24 cellular contexts compared by ENCODE assay signal in the genomic region with DNA sequence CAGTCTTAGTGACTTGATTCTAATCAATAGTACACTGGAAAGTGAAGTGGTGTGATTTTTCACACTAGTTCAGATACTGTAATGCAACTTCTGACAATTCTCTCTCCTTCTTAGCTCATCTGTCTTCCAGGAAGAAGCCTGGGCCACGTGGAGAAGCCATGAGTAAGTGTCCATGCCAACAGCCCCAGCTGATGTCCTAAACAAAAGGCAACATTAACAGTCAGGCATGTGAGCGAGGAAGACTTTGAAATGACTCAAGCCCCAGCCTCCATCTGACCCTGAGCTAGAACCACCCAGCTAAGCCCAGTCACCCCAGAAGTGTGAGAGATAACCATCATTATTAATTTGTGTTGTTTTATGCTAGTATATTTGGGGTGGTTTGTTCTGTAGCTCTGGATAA.
DNase-seq lines count a peak whose midpoint lies in the region; ATAC-seq and TF ChIP-seq lines count a peak whose summit lies in the region.
"Had no signal": no experiment of that assay in that cellular context is flagged by ENCODE, and none has a peak within 500 bp of the region (broad histone marks: within the 10 kb centered on the region; RNA-seq: fewer than 3 reads in every experiment).

No MANE protein-coding gene starts in this region.

- no peak overlapping the region for H3K4me2 ChIP-seq in mammary epithelial cell (ENCODE audit: insufficient read depth, low read depth, low read length)

- no peaks in the 10 kb centered on the region for H3K36me3 Mint-ChIP-seq in MCF 10A (ENCODE audit: insufficient read depth, unreplicated experiment)
- H3K36me3 Mint-ChIP-seq in activated CD4-positive, alpha-beta T cell treated with anti-CD3 and anti-CD28 coated beads, Interleukin-2, amount 10 ng/mL, durations not matched to agents 7 days and 5 days (ENCODE audit: low read depth): no peaks in the 10 kb centered on the region
- H3K36me3 Mint-ChIP-seq: CD4-positive, CD25-positive, alpha-beta regulatory T cell had no signal

- no peak for TF ChIP-seq CTCF in MCF 10A (IDR thresholded peaks at IDR 0.05; ENCODE audit: unreplicated experiment)
- TF ChIP-seq CTCF in breast epithelium (IDR thresholded peaks at IDR 0.05): no peak
- no peak for TF ChIP-seq CTCF in mammary epithelial cell (conservative IDR thresholded peaks at IDR 0.05 in 1 of 2, IDR thresholded peaks at IDR 0.05 in 1 of 2; ENCODE audit: extremely low read depth in 1 of 2, insufficient read depth in 1 of 2, low read depth in 1 of 2, low read length in 2 of 2)

- peak; percentile 5 for DNase-seq in MCF 10A (ENCODE audit: unreplicated experiment)
- DNase-seq in breast epithelium (ENCODE audit: low spot score in 2 of 2): no peak
- DNase-seq in mammary epithelial cell: peak; percentile 8
- DNase-seq in iris pigment epithelial cell (ENCODE audit: low read depth): peak; percentile 1
- no peak for DNase-seq in mucosa of gallbladder (ENCODE audit: low spot score)
- DNase-seq in activated naive CD4-positive, alpha-beta T cell treated with anti-CD3 and anti-CD28 coated beads, Interleukin-2, amount 50 U/mL, for 16 hours: no peak
- no peak for DNase-seq in activated CD4-positive, alpha-beta T cell treated with anti-CD3 and anti-CD28 coated beads, Interleukin-2, amount 10 ng/mL, durations not matched to agents 7 days and 5 days
- DNase-seq: 8988T; CD4-positive, CD25-positive, alpha-beta regulatory T cell; DMS153; IMR-90; KG1; NCI-H1092; NCI-H1436 treated with DMSO at 0.1 percent for 48 hours; NCI-H1930; NCI-H2107; NCI-H524 treated with DMSO at 0.1 percent for 48 hours; NCI-H82; NK-92 treated with Interleukin-12 subunit alpha and Interleukin-12 subunit beta, amount 100 ng/mL, for 24 hours; PC-3; Right ventricle myocardium superior; RPMI8226 had no signal

- no peak for TF ChIP-seq POLR2A in breast epithelium (IDR thresholded peaks at IDR 0.05)

- no peak overlapping the region for H2AFZ ChIP-seq in mammary epithelial cell (ENCODE audit: low read depth, low read length)

- CTCF ChIA-PET in MCF 10A (lab: Yijun Ruan, JAX): no interaction called here
- CTCF ChIA-PET in mammary epithelial cell (lab: Charles Lee; ENCODE audit: low non-redundant PET): no interaction called here
- CTCF ChIA-PET in activated CD4-positive, alpha-beta T cell treated with anti-CD3 and anti-CD28 coated beads, Interleukin-2, amount 10 ng/mL, durations not matched to agents 7 days and 5 days (lab: Charles Lee): no interaction called here

- H3K27ac Mint-ChIP-seq in MCF 10A (ENCODE audit: low read depth, unreplicated experiment): no peak overlapping the region
- H3K27ac Mint-ChIP-seq in activated CD4-positive, alpha-beta T cell treated with anti-CD3 and anti-CD28 coated beads, Interleukin-2, amount 10 ng/mL, durations not matched to agents 7 days and 5 days: no peak overlapping the region
- H3K27ac Mint-ChIP-seq: CD4-positive, CD25-positive, alpha-beta regulatory T cell had no signal

- H3K9me3 ChIP-seq in breast epithelium: no peaks in the 10 kb centered on the region
- H3K9me3 ChIP-seq in mammary epithelial cell (replicated peaks; ENCODE audit: insufficient read depth, low read length): no peaks in the 10 kb centered on the region
- H3K9me3 ChIP-seq: SJSA1 had no signal

- H3K36me3 ChIP-seq in breast epithelium (no peaks in the 10 kb centered on the region), mammary epithelial cell (ENCODE audit: insufficient read depth, low read length) (no peaks in the 10 kb centered on the region)
- H3K36me3 ChIP-seq: SJSA1 had no signal

- no peaks in the 10 kb centered on the region for H4K20me1 ChIP-seq in mammary epithelial cell (ENCODE audit: insufficient read depth, low read length)

- 39% methylated on average over 2 of the region's 2 CpGs for WGBS in mammary epithelial cell (ENCODE audit: low coverage, missing lambda C conversion rate)

- H3K4me1 ChIP-seq in breast epithelium (no peaks in the 10 kb centered on the region), mammary epithelial cell (ENCODE audit: insufficient read depth, low read length) (no peaks in the 10 kb centered on the region)
- H3K4me1 ChIP-seq: SJSA1 had no signal

- dilution Hi-C loops in mammary epithelial cell (cut with HindIII; ENCODE audit: low sequenced_read_pairs): no loop called here

- no peaks in the 10 kb centered on the region for H3K9me3 Mint-ChIP-seq in MCF 10A (ENCODE audit: unreplicated experiment)
- H3K9me3 Mint-ChIP-seq in activated CD4-positive, alpha-beta T cell treated with anti-CD3 and anti-CD28 coated beads, Interleukin-2, amount 10 ng/mL, durations not matched to agents 7 days and 5 days: no peaks in the 10 kb centered on the region

- POLR2A ChIA-PET in MCF 10A (lab: Yijun Ruan, JAX): no interaction called here
- POLR2A ChIA-PET in activated CD4-positive, alpha-beta T cell treated with anti-CD3 and anti-CD28 coated beads, Interleukin-2, amount 10 ng/mL, durations not matched to agents 7 days and 5 days (lab: Charles Lee): no interaction called here

- ATAC-seq in HG02642 (IDR thresholded peaks at IDR 0.05; ENCODE audit: poor library complexity, unreplicated experiment): no peak
- ATAC-seq: PC-3 had no signal

- H3K4me3 ChIP-seq in breast epithelium (no peak overlapping the region), mammary epithelial cell (replicated peaks in 1 of 3; ENCODE audit: insufficient read depth in 1 of 3, low read depth in 2 of 3, low read length in 3 of 3) (no peak overlapping the region)
- H3K4me3 ChIP-seq: SJSA1 had no signal

- intact Hi-C loops in MCF 10A (cut with micrococcal nuclease): no loop called here
- intact Hi-C loops in breast epithelium (cut with DNase I; ENCODE audit: low total_unique reads): no loop called here
- intact Hi-C loops in mammary epithelial cell (cut with micrococcal nuclease): no loop called here

- H3K27me3 ChIP-seq in breast epithelium (no peaks in the 10 kb centered on the region), mammary epithelial cell (ENCODE audit: insufficient read depth, low read length) (no peaks in the 10 kb centered on the region)
- H3K27me3 ChIP-seq: SJSA1 had no signal

- H3K27me3 Mint-ChIP-seq in MCF 10A (ENCODE audit: insufficient read depth, unreplicated experiment): peaks cover 31% of the 10 kb centered on the region
- H3K27me3 Mint-ChIP-seq in activated CD4-positive, alpha-beta T cell treated with anti-CD3 and anti-CD28 coated beads, Interleukin-2, amount 10 ng/mL, durations not matched to agents 7 days and 5 days: no peaks in the 10 kb centered on the region
- H3K27me3 Mint-ChIP-seq: CD4-positive, CD25-positive, alpha-beta regulatory T cell had no signal

- no peaks in the 10 kb centered on the region for H3K4me1 Mint-ChIP-seq in MCF 10A (ENCODE audit: insufficient read depth, unreplicated experiment)
- H3K4me1 Mint-ChIP-seq in activated CD4-positive, alpha-beta T cell treated with anti-CD3 and anti-CD28 coated beads, Interleukin-2, amount 10 ng/mL, durations not matched to agents 7 days and 5 days: no peaks in the 10 kb centered on the region
- H3K4me1 Mint-ChIP-seq: CD4-positive, CD25-positive, alpha-beta regulatory T cell had no signal

- in situ Hi-C loops in mammary epithelial cell (cut with MboI; ENCODE audit: low sequenced_read_pairs in 2 of 2): no loop called here

- H3K4me3 Mint-ChIP-seq in MCF 10A (ENCODE audit: unreplicated experiment): no peak overlapping the region
- no peak overlapping the region for H3K4me3 Mint-ChIP-seq in activated CD4-positive, alpha-beta T cell treated with anti-CD3 and anti-CD28 coated beads, Interleukin-2, amount 10 ng/mL, durations not matched to agents 7 days and 5 days
- H3K4me3 Mint-ChIP-seq: CD4-positive, CD25-positive, alpha-beta regulatory T cell had no signal

- no peaks in the 10 kb centered on the region for H3K79me2 ChIP-seq in mammary epithelial cell (ENCODE audit: insufficient read depth, low read length)

- H3K27ac ChIP-seq in breast epithelium (no peak overlapping the region), mammary epithelial cell (ENCODE audit: insufficient read depth, low read depth, low read length) (no peak overlapping the region)
- H3K27ac ChIP-seq: SJSA1 had no signal

- no peak overlapping the region for H3K9ac ChIP-seq in mammary epithelial cell (ENCODE audit: insufficient read depth, low read length)

- BruUV-seq in MCF 10A (replicated peaks; lab: Mats Ljungman, UMichigan) (no TSS peak), mammary epithelial cell (replicated peaks; lab: Mats Ljungman, UMichigan) (no TSS peak)

Comparison
In these comparisons a context has a peak if more than half of its experiments do, and no peak if none do; other contexts are left out.
1. DNase-seq: peak in MCF 10A (single experiment), mammary epithelial cell (single experiment) and iris pigment epithelial cell (single experiment); none in breast epithelium (0 of 2), mucosa of gallbladder (single experiment), activated naive CD4-positive, alpha-beta T cell treated with anti-CD3 and anti-CD28 coated beads, Interleukin-2, amount 50 U/mL, for 16 hours (single experiment) and activated CD4-positive, alpha-beta T cell treated with anti-CD3 and anti-CD28 coated beads, Interleukin-2, amount 10 ng/mL, durations not matched to agents 7 days and 5 days (single experiment).